Comparison of ENCODE assay signal across 15 cellular contexts in genomic region chr17:28344435-28344901, GRCh38. TPM values are rescaled to one million over a fixed set of nuclear protein-coding genes. Genes with fewer than 3 reads are reported as not detected.
DNase-seq lines count a peak whose midpoint lies in the region; TF ChIP-seq lines count a peak whose summit lies in the region.
"Had no signal": no experiment of that assay in that cellular context is flagged by ENCODE, and none has a peak within 500 bp of the region (broad histone marks: within the 10 kb centered on the region; RNA-seq: fewer than 3 reads in every experiment).

No MANE protein-coding gene starts in this region.

- H3K27me3 ChIP-seq in smooth muscle cell (ENCODE audit: low read depth) (no peaks in the 10 kb centered on the region), thyroid gland (no peaks in the 10 kb centered on the region)
- H3K27me3 ChIP-seq: BLaER1 had no signal

- TF ChIP-seq POLR2A in thyroid gland (IDR thresholded peaks at IDR 0.05) = no peak

- H2AFZ ChIP-seq in smooth muscle cell (ENCODE audit: low read depth) = no peak overlapping the region

- H3K4me3 Mint-ChIP-seq in activated T-cell treated with anti-CD3 and anti-CD28 coated beads, Interleukin-2, amount 50 U/mL, for 24 hours = no peak overlapping the region

- TF ChIP-seq CTCF in RWPE1 (conservative IDR thresholded peaks at IDR 0.05; ENCODE audit: low read depth) (no peak), smooth muscle cell (IDR thresholded peaks at IDR 0.05; ENCODE audit: borderline replicate concordance, insufficient read depth, poor library complexity, severe bottlenecking) (no peak), thyroid gland (IDR thresholded peaks at IDR 0.05) (no peak)

- H3K27ac ChIP-seq in RWPE1 (peak overlapping the region; percentile 95), smooth muscle cell (ENCODE audit: low read depth) (peak overlapping the region; percentile 85), thyroid gland (no peak overlapping the region)
- H3K27ac ChIP-seq: 22Rv1, BLaER1 had no signal

- intact Hi-C loops in thyroid gland (cut with DNase I) = no loop called here

- no peak overlapping the region for H3K4me3 ChIP-seq in smooth muscle cell
- H3K4me3 ChIP-seq in thyroid gland (replicated peaks in 1 of 3) = no peak overlapping the region
- H3K4me3 ChIP-seq: BLaER1 had no signal

- H3K4me1 Mint-ChIP-seq in activated T-cell treated with anti-CD3 and anti-CD28 coated beads, Interleukin-2, amount 50 U/mL, for 24 hours (ENCODE audit: low read depth) = peaks cover 2% of the 10 kb centered on the region

- peaks cover 8% of the 10 kb centered on the region for H3K79me2 ChIP-seq in smooth muscle cell (ENCODE audit: low read depth)

- H3K36me3 Mint-ChIP-seq in activated T-cell treated with anti-CD3 and anti-CD28 coated beads, Interleukin-2, amount 50 U/mL, for 24 hours (ENCODE audit: low read depth) = peaks cover 97% of the 10 kb centered on the region

- H3K9me3 ChIP-seq in smooth muscle cell (replicated peaks; ENCODE audit: low read depth) (no peaks in the 10 kb centered on the region), thyroid gland (no peaks in the 10 kb centered on the region)
- H3K9me3 ChIP-seq: BLaER1 had no signal

- H3F3A ChIP-seq in smooth muscle cell (ENCODE audit: low read depth) = peaks cover 20% of the 10 kb centered on the region

- peak overlapping the region; percentile 13 for H3K27ac Mint-ChIP-seq in activated T-cell treated with anti-CD3 and anti-CD28 coated beads, Interleukin-2, amount 50 U/mL, for 24 hours

- no peak overlapping the region for H3K9ac ChIP-seq in smooth muscle cell (ENCODE audit: low read depth)
- H3K9ac ChIP-seq: BLaER1 had no signal

- CTCF ChIA-PET in RWPE1 (lab: Yijun Ruan, JAX) = no interaction called here

- H3K9me3 Mint-ChIP-seq in activated T-cell treated with anti-CD3 and anti-CD28 coated beads, Interleukin-2, amount 50 U/mL, for 24 hours = no peaks in the 10 kb centered on the region

- DNase-seq in activated T-cell treated with anti-CD3 and anti-CD28 coated beads, Interleukin-2, amount 50 U/mL, for 24 hours = no peak
- DNase-seq in activated T-cell treated with anti-CD3 and anti-CD28 coated beads, Interleukin-2, amount 50 U/mL, for 1 hour = no peak
- DNase-seq in RWPE1 (ENCODE audit: low spot score) (no peak), islet precursor cell (peak; percentile 56), smooth muscle cell (lab: John Stamatoyannopoulos, UW; ENCODE audit: unreplicated experiment) (no peak), thyroid gland (no peak), NCI-H146 (lab: John Stamatoyannopoulos, UW) (no peak)
- DNase-seq in stimulated activated CD4-positive, alpha-beta T cell treated with anti-CD3 and anti-CD28 coated beads, Interleukin-15, amount 100 ng/mL, for 24 hours = no peak
- DNase-seq: Karpas-422, NCI-H1105 treated with DMSO at 0.1 percent for 48 hours, NCI-H1930, NCI-H2171 treated with DMSO at 0.1 percent for 48 hours had no signal

- H3K36me3 ChIP-seq in smooth muscle cell (ENCODE audit: low read depth) (no peaks in the 10 kb centered on the region), thyroid gland (peaks cover 67 to 70% of the 10 kb centered on the region in 2 donors)

- no peaks in the 10 kb centered on the region for H3K27me3 Mint-ChIP-seq in activated T-cell treated with anti-CD3 and anti-CD28 coated beads, Interleukin-2, amount 50 U/mL, for 24 hours

- H4K20me1 ChIP-seq in smooth muscle cell (ENCODE audit: low read depth) = peaks cover 62% of the 10 kb centered on the region

- H3K4me1 ChIP-seq in smooth muscle cell (ENCODE audit: low read depth) = no peaks in the 10 kb centered on the region
- H3K4me1 ChIP-seq in thyroid gland = peaks cover 0 to 22% of the 10 kb centered on the region in 2 donors
- H3K4me1 ChIP-seq: BLaER1 had no signal

- WGBS in smooth muscle cell (ENCODE audit: low lambda C conversion rate) = 94% methylated on average over 19 of the region's 19 CpGs
- whole genome bisulfite sequencing in thyroid gland, 2 donors = 90% methylated on average over 16 to 17 of the region's 19 CpGs

- POLR2A ChIA-PET in RWPE1 (lab: Yijun Ruan, JAX; ENCODE audit: low non-redundant PET) = no interaction called here

- no peak overlapping the region for H3K4me2 ChIP-seq in smooth muscle cell
- H3K4me2 ChIP-seq: BLaER1 had no signal

RNA-seq across cellular contexts. Expression of gene TNFAIP1, which starts 8.9 kb away (rescaled TPM):
- total RNA-seq in smooth muscle cell (81.0 and 89.9 TPM in 2 replicates), thyroid gland (10 to 100 TPM; 28.4 to 36.9 (median 35.8) TPM)
- polyA plus RNA-seq in smooth muscle cell = 75.0 and 82.4 TPM in 2 replicates

RNA-seq across cellular contexts. Expression of gene IFT20, which starts 9.2 kb away (rescaled TPM):
- 49.8 and 102 TPM in 2 replicates for total RNA-seq in smooth muscle cell
- 83.8 and 88.9 TPM in 2 replicates for polyA plus RNA-seq in smooth muscle cell
- total RNA-seq in thyroid gland = 10 to 100 TPM; 38.5 to 78.0 (median 63.6) TPM

RNA-seq across cellular contexts. Expression of gene POLDIP2, which starts 12.9 kb away (rescaled TPM):
- total RNA-seq in smooth muscle cell (52.6 and 55.0 TPM in 2 replicates), thyroid gland (100 to 1,000 TPM in 2 of 4 donors, 10 to 100 TPM in 2; 55.4 to 102 (median 91.7) TPM)
- 82.9 and 83.2 TPM in 2 replicates for polyA plus RNA-seq in smooth muscle cell

RNA-seq across cellular contexts. Expression of gene SEBOX, which starts 20.5 kb away (rescaled TPM):
- total RNA-seq in smooth muscle cell = not detected in 2 replicates
- polyA plus RNA-seq in smooth muscle cell = not detected in 2 replicates
- not detected for total RNA-seq in thyroid gland
- total RNA-seq: H4 had no signal

RNA-seq across cellular contexts. Expression of gene TMEM97, which starts 25.5 kb away (rescaled TPM):
- total RNA-seq in smooth muscle cell = 11.2 and 12.1 TPM in 2 replicates
- 15.8 and 17.2 TPM in 2 replicates for polyA plus RNA-seq in smooth muscle cell
- total RNA-seq in thyroid gland = 1 to 10 TPM; 3.1 to 5.2 (median 4.5) TPM

Comparison
In these comparisons a context has a peak if more than half of its experiments do, and no peak if none do; other contexts are left out.
1. H3K27ac ChIP-seq: peak in RWPE1 (single experiment) and smooth muscle cell (single experiment); none in thyroid gland (0 of 3).